Comparison of ENCODE assay signal across 9 cellular contexts in the genomic region with DNA sequence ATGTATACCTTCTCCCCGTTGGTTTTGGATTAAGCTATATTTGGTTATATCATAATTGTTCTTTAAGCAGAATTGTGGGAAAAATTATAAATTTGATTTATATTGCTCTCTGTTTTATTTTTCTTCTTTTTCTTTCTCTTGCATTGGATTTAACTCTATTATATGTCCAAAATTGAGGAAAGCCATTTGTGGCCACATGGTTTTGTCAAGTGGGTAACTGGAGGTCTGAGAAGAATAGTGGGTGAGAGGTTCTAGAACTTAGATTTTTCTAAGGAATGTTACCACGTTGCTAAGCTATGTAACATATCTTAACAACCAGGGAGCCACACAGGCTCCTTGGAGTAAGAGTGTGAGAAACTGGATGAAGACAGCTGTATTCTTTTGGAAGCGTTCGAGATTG. TPM values are rescaled to one million over a fixed set of nuclear protein-coding genes. Genes with fewer than 3 reads are reported as not detected.
"Had no signal": no experiment of that assay in that cellular context is flagged by ENCODE, and none has a peak within 500 bp of the region (broad histone marks: within the 10 kb centered on the region; RNA-seq: fewer than 3 reads in every experiment).

Gene C4orf17 (plus strand): TSS at position 301 of the 400 bp plus-strand sequence. CDS start 2,061 bp downstream, outside the sequence.

- ATAC-seq: HCT116, K562 had no signal

- H3K27ac Mint-ChIP-seq: HFFc6 had no signal

- H3K4me3 Mint-ChIP-seq: HFFc6 had no signal

- H3K9me3 Mint-ChIP-seq: HFFc6 had no signal

- H3K4me3 ChIP-seq: HAP-1, K562 had no signal

- H3K36me3 ChIP-seq: HAP-1 had no signal

- H3K4me1 ChIP-seq: HAP-1 had no signal

- DNase-seq: GOT3, H7, HFFc6, IMR-90 had no signal

- H3K9me3 ChIP-seq: HAP-1 had no signal

RNA-seq across cellular contexts. Expression of gene C4orf17, which starts in this region (rescaled TPM):
- total RNA-seq: H4, H7, HFFc6, HT-29, IMR-90, K562 had no signal
- polyA plus RNA-seq: IMR-90, K562 had no signal
